12 cellular contexts compared by ENCODE assay signal in genomic region chrX:104253567-104254441, GRCh38. TPM values are rescaled to one million over a fixed set of nuclear protein-coding genes. Genes with fewer than 3 reads are reported as not detected.
DNase-seq lines count a peak whose midpoint lies in the region; ATAC-seq and TF ChIP-seq lines count a peak whose summit lies in the region.
"Had no signal": no experiment of that assay in that cellular context is flagged by ENCODE, and none has a peak within 500 bp of the region (broad histone marks: within the 10 kb centered on the region; RNA-seq: fewer than 3 reads in every experiment).

No MANE protein-coding gene starts in this region.

- H3K9me2 ChIP-seq in hepatocyte (replicated peaks; ENCODE audit: insufficient read depth), result no peaks in the 10 kb centered on the region

- H3K27ac Mint-ChIP-seq in WTC11, result no peak overlapping the region
- H3K27ac Mint-ChIP-seq: dendritic cell treated with granulocyte-macrophage colony-stimulating factor and Interleukin-4, amounts not matched to agents 40 ng/mL and 50 ng/mL, for 4 days had no signal

- ATAC-seq in WTC11 (peak; percentile 46), HG03097 (IDR thresholded peaks at IDR 0.05; ENCODE audit: low FRiP score, unreplicated experiment) (no peak)

- H3K4me3 ChIP-seq in hepatocyte, result no peak overlapping the region

- H3K4me2 ChIP-seq in hepatocyte, result peak overlapping the region; percentile 70

- no peaks in the 10 kb centered on the region for H3K36me3 ChIP-seq in hepatocyte (replicated peaks; ENCODE audit: insufficient read depth, low read depth)

- peak overlapping the region; percentile 73 for H3K4me3 Mint-ChIP-seq in WTC11
- H3K4me3 Mint-ChIP-seq: dendritic cell treated with granulocyte-macrophage colony-stimulating factor and Interleukin-4, amounts not matched to agents 40 ng/mL and 50 ng/mL, for 4 days had no signal

- H3K4me1 ChIP-seq in hepatocyte (ENCODE audit: insufficient read depth), result no peaks in the 10 kb centered on the region

- CTCF ChIA-PET in WTC11 (lab: Charles Lee), result interaction anchor here (1.5 to 2.1 kb wide), 2 partner anchors 17 to 58 kb away, joined by 10 to 11 read pairs; no protein-coding TSS in a partner anchor

- H3K79me2 ChIP-seq in hepatocyte, result no peaks in the 10 kb centered on the region

- peak; percentile 33 for DNase-seq in NCI-H748 (lab: John Stamatoyannopoulos, UW; ENCODE audit: unreplicated experiment)
- DNase-seq in NCI-H748 treated with DMSO at 0.1 percent for 48 hours (lab: John Stamatoyannopoulos, UW), result no peak
- DNase-seq in WTC11 (ENCODE audit: low spot score), result peak; percentile 48
- DNase-seq in hepatocyte (ENCODE audit: low spot score), result no peak
- DNase-seq in stimulated activated CD8-positive, alpha-beta memory T cell treated with anti-CD3 and anti-CD28 coated beads, Interleukin-4, amount 100 ng/mL, for 48 hours, result peak; percentile 26
- no peak for DNase-seq in NCI-H2107 (lab: John Stamatoyannopoulos, UW)
- DNase-seq in mucosa of gallbladder (ENCODE audit: low spot score), result no peak

- no peaks in the 10 kb centered on the region for H3K9me3 Mint-ChIP-seq in WTC11
- H3K9me3 Mint-ChIP-seq: dendritic cell treated with granulocyte-macrophage colony-stimulating factor and Interleukin-4, amounts not matched to agents 40 ng/mL and 50 ng/mL, for 4 days had no signal

- peaks cover 59% of the 10 kb centered on the region for H3K27me3 ChIP-seq in hepatocyte

- H3K9me3 ChIP-seq in hepatocyte (ENCODE audit: low read depth), result no peaks in the 10 kb centered on the region

- no peak overlapping the region for H2AFZ ChIP-seq in hepatocyte

- TF ChIP-seq CTCF in WTC11 (IDR thresholded peaks at IDR 0.05) (no peak), hepatocyte (IDR thresholded peaks at IDR 0.05; ENCODE audit: poor library complexity) (peak; percentile 20)

- POLR2A ChIA-PET in WTC11 (lab: Charles Lee), result no interaction called here

- no peaks in the 10 kb centered on the region for H3K36me3 Mint-ChIP-seq in WTC11

- peaks cover 14% of the 10 kb centered on the region for H3K4me1 Mint-ChIP-seq in WTC11

- H3K27ac ChIP-seq in hepatocyte, result no peak overlapping the region

- 47% methylated on average over 64 of the region's 65 CpGs for WGBS in hepatocyte (ENCODE audit: low lambda C conversion rate, missing lambda C conversion rate)

- peaks cover 97% of the 10 kb centered on the region for H3K27me3 Mint-ChIP-seq in WTC11 (ENCODE audit: low read depth)

- H4K20me1 ChIP-seq in hepatocyte (ENCODE audit: insufficient read depth, poor library complexity, severe bottlenecking), result no peaks in the 10 kb centered on the region

TF ChIP-seq in WTC11, 78 proteins besides CTCF, POLR2A, EP300 and RAD21:
- no peak for TF ChIP-seq ZMAT4 (CRISPR knock-in tag; IDR thresholded peaks at IDR 0.05)
- 0 out of 2 replicates have a peak, but pooled peaks have one; percentile 17 for TF ChIP-seq USF1 (CRISPR knock-in tag; IDR thresholded peaks at IDR 0.05)
- TF ChIP-seq MLX (CRISPR knock-in tag; IDR thresholded peaks at IDR 0.05), result no peak
- TF ChIP-seq USF2 (CRISPR knock-in tag; IDR thresholded peaks at IDR 0.05), result no peak
- peak; percentile 38; the same call in 1 of the 2 replicates for TF ChIP-seq MAX (CRISPR knock-in tag; IDR thresholded peaks at IDR 0.05)
- no peak for TF ChIP-seq ZNF219 (CRISPR knock-in tag; IDR thresholded peaks at IDR 0.05; ENCODE audit: borderline replicate concordance)
- TF ChIP-seq ZNF138 (CRISPR knock-in tag; conservative IDR thresholded peaks at IDR 0.05), result no peak

RNA-seq across cellular contexts. Expression of gene ESX1, which starts 0.9 kb away (rescaled TPM):
- total RNA-seq in WTC11 (2021) (not detected in 3 replicates), hepatocyte (not detected in 2 replicates), mucosa of gallbladder (not detected)
- not detected in 2 replicates for polyA plus RNA-seq in hepatocyte
- total RNA-seq: A673; mononuclear cell; T-helper 1 cell treated with Interleukin-12 subunit alpha and Interleukin-12 subunit beta and Interleukin-4 antibody, amounts not matched to agents 30 ng/mL and 1 ng/mL, for 36 hours had no signal

Comparison
In these comparisons a context has a peak if more than half of its experiments do, and no peak if none do; other contexts are left out.
1. DNase-seq: peak in NCI-H748 (single experiment), WTC11 (single experiment) and stimulated activated CD8-positive, alpha-beta memory T cell treated with anti-CD3 and anti-CD28 coated beads, Interleukin-4, amount 100 ng/mL, for 48 hours (single experiment); none in NCI-H748 treated with DMSO at 0.1 percent for 48 hours (single experiment), hepatocyte (single experiment), NCI-H2107 (single experiment) and mucosa of gallbladder (single experiment).